8 cellular contexts compared by ENCODE assay signal in the genomic region with DNA sequence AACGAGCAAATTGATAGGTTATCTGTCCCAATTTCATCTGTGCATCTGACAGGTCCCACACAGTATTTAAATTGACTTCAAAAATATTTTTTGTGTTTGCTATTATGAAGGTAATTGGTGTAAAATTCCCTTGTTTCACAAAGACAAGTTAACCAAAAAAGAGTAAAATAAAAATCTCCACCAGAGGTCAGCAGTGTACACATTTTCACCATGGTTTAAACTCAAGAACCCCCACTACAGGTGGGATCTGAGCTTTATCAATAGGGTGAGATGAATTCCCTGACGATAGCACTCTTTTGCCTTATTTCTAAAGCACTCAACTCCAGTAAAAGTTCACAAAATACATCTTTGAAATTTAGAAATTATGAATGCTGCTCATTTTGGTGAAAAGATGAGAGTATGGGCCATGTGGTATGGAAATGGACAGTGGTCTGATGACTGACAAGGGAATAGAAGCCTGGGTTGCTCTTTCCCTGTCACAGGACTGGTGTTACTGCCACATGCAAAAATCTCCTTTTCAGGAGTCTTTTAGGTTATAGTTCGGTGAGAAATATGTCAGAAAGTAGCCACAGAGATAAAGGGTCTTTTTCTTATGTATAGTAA.
DNase-seq lines count a peak whose midpoint lies in the region; ATAC-seq, FAIRE-seq and TF ChIP-seq lines count a peak whose summit lies in the region.

No MANE protein-coding gene starts in this region.

- no peak for FAIRE-seq in urothelium cell line (lab: Jason Lieb, UNC)

- no peaks in the 10 kb centered on the region for H3K9me3 ChIP-seq in RWPE2 (ENCODE audit: severe bottlenecking)

- ATAC-seq in GM21390 (IDR thresholded peaks at IDR 0.05; ENCODE audit: unreplicated experiment) (peak; percentile 61), RWPE2 (ENCODE audit: low read depth) (no peak), HG03097 (IDR thresholded peaks at IDR 0.05; ENCODE audit: low FRiP score, unreplicated experiment) (no peak)

- H3K27me3 ChIP-seq in RWPE2 (ENCODE audit: insufficient read depth, poor library complexity, severe bottlenecking), result no peaks in the 10 kb centered on the region

- peak; percentile 79 for TF ChIP-seq CTCF in RWPE2 (IDR thresholded peaks at IDR 0.05; ENCODE audit: poor library complexity, severe bottlenecking)

- no peaks in the 10 kb centered on the region for H3K36me3 ChIP-seq in RWPE2 (ENCODE audit: low read depth)

- no peak overlapping the region for H3K27ac ChIP-seq in RWPE2 (ENCODE audit: poor library complexity, severe bottlenecking)

- H3K4me3 ChIP-seq in RWPE2 (ENCODE audit: severe bottlenecking), result no peak overlapping the region

- DNase-seq in ELF-1 (ENCODE audit: low read depth, low spot score), result peak; percentile 30
- DNase-seq in HT1080 (ENCODE audit: low read depth), result peak; percentile 41
- DNase-seq in RWPE2 (ENCODE audit: low spot score), result no peak
- DNase-seq in germinal center (ENCODE audit: low spot score), result peak; percentile 43
- DNase-seq in urothelium cell line (ENCODE audit: low spot score), result peak; percentile 20
- no peak for DNase-seq in NOMO-1 treated with dmso at 0.1 percent for 144 hours (lab: John Stamatoyannopoulos, UW; ENCODE audit: unreplicated experiment)

- H3K4me1 ChIP-seq in RWPE2 (ENCODE audit: insufficient read depth, poor library complexity, severe bottlenecking), result no peaks in the 10 kb centered on the region

Comparison
In these comparisons a context has a peak if more than half of its experiments do, and no peak if none do; other contexts are left out.
1. DNase-seq: peak in ELF-1 (single experiment), HT1080 (single experiment), germinal center (single experiment) and urothelium cell line (single experiment); none in RWPE2 (single experiment) and NOMO-1 treated with dmso at 0.1 percent for 144 hours (single experiment).